8 cellular contexts compared by ENCODE assay signal in the genomic region with DNA sequence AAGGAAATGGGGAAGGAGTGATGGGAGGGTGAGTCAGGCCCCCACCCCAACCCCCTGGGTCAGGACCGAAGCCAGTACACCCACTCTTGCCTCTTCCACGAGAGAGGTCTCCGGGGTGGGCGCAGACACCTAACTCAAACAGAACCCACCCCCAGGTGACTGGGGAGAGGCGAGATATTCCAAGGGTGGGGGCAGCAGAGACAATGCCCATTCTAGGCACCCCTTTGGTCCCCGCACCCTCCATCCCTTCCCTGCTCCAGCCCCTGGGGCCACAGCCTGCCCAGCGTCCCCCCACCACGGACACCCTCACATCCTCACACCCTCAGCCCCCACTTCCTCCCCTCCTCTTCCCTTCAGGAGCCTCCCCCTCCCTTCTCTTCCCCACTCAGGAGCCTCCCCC. TPM values are rescaled to one million over a fixed set of nuclear protein-coding genes. Genes with fewer than 3 reads are reported as not detected.
DNase-seq lines count a peak whose midpoint lies in the region; ATAC-seq and TF ChIP-seq lines count a peak whose summit lies in the region.

No MANE protein-coding gene starts in this region.

- H3K4me1 Mint-ChIP-seq in CD8-positive, alpha-beta memory T cell: peaks cover 8 to 23% (median 19%) of the 10 kb centered on the region in 3 donors
- H3K4me1 Mint-ChIP-seq in T-helper 17 cell: peaks cover 5% of the 10 kb centered on the region

- TF ChIP-seq CTCF in foreskin fibroblast (IDR thresholded peaks at IDR 0.05; ENCODE audit: low read depth, low read length): no peak

- ATAC-seq in T-helper 17 cell (no peak), HG03571 (IDR thresholded peaks at IDR 0.05; ENCODE audit: unreplicated experiment) (no peak), GM18861 (IDR thresholded peaks at IDR 0.05; ENCODE audit: unreplicated experiment) (no peak), HG03280 (IDR thresholded peaks at IDR 0.05; ENCODE audit: unreplicated experiment) (no peak)

- H3K4me1 ChIP-seq in CD8-positive, alpha-beta memory T cell (ENCODE audit: insufficient read depth, low read length): peaks cover 10% of the 10 kb centered on the region
- peaks cover 7% of the 10 kb centered on the region for H3K4me1 ChIP-seq in rectal smooth muscle tissue (ENCODE audit: control insufficient read depth, insufficient read depth, low read length)

- H3K9me3 ChIP-seq in CD8-positive, alpha-beta memory T cell (ENCODE audit: low read length): peaks cover 9% of the 10 kb centered on the region
- peaks cover 15% of the 10 kb centered on the region for H3K9me3 ChIP-seq in T-helper 17 cell (ENCODE audit: control insufficient read depth, low read length, poor library complexity, severe bottlenecking)

- H3K27ac Mint-ChIP-seq in CD8-positive, alpha-beta memory T cell: peak overlapping the region in 7 of 8 donors; percentile 82 to 100 (median 90)
- H3K27ac Mint-ChIP-seq in T-helper 17 cell: peak overlapping the region; percentile 94

- H3K4me3 ChIP-seq in CD8-positive, alpha-beta memory T cell (ENCODE audit: low read length): peak overlapping the region; percentile 41
- H3K4me3 ChIP-seq in foreskin fibroblast (ENCODE audit: low read depth in 1 of 2, low read length in 2 of 2) (peak overlapping the region; percentile 87 to 91), rectal smooth muscle tissue (ENCODE audit: low read length) (peak overlapping the region; percentile 90)

- H3K36me3 Mint-ChIP-seq in CD8-positive, alpha-beta memory T cell: peaks cover 4 to 26% (median 17%) of the 10 kb centered on the region in 3 donors
- H3K36me3 Mint-ChIP-seq in T-helper 17 cell (ENCODE audit: low read depth): peaks cover 3% of the 10 kb centered on the region

- CTCF ChIA-PET in CD8-positive, alpha-beta memory T cell (lab: Charles Lee): no interaction called here

- no peak overlapping the region for H3K9ac ChIP-seq in rectal smooth muscle tissue (ENCODE audit: low read length)

- H3K27me3 Mint-ChIP-seq in CD8-positive, alpha-beta memory T cell: peaks cover 0 to 3% of the 10 kb centered on the region in 2 donors
- no peaks in the 10 kb centered on the region for H3K27me3 Mint-ChIP-seq in T-helper 17 cell

- POLR2A ChIA-PET in CD8-positive, alpha-beta memory T cell (lab: Charles Lee): no interaction called here

- peaks cover under 1 to 53% (median 43%) of the 10 kb centered on the region in 5 donors for H3K9me3 Mint-ChIP-seq in CD8-positive, alpha-beta memory T cell

- H3K4me3 Mint-ChIP-seq in CD8-positive, alpha-beta memory T cell: peak overlapping the region in 6 of 7 donors; percentile 73 to 97 (median 89)
- peak overlapping the region; percentile 82 for H3K4me3 Mint-ChIP-seq in T-helper 17 cell

- H3K27ac ChIP-seq in CD8-positive, alpha-beta memory T cell (ENCODE audit: low read depth, low read length): peak overlapping the region; percentile 98
- peak overlapping the region; percentile 40 for H3K27ac ChIP-seq in rectal smooth muscle tissue (ENCODE audit: low read depth, low read length)

- DNase-seq in CD8-positive, alpha-beta memory T cell: peak in 1 of 5 donors; percentile 15
- DNase-seq in T-helper 17 cell (no peak), foreskin fibroblast (no peak), AG08395 (ENCODE audit: low spot score) (no peak)

- no peaks in the 10 kb centered on the region for H3K27me3 ChIP-seq in CD8-positive, alpha-beta memory T cell (ENCODE audit: insufficient read depth, low read length, poor library complexity, severe bottlenecking)
- H3K27me3 ChIP-seq in rectal smooth muscle tissue (ENCODE audit: control insufficient read depth, insufficient read depth, low read length): no peaks in the 10 kb centered on the region

- no peaks in the 10 kb centered on the region for H3K36me3 ChIP-seq in CD8-positive, alpha-beta memory T cell (ENCODE audit: insufficient read depth, low read length)
- no peaks in the 10 kb centered on the region for H3K36me3 ChIP-seq in rectal smooth muscle tissue (ENCODE audit: control insufficient read depth, insufficient read depth, low read length)

RNA-seq across cellular contexts. Expression of gene ZSCAN18, which starts 0.7 kb away (rescaled TPM):
- 10 to 100 TPM; 22.4 to 24.0 TPM for total RNA-seq in CD8-positive, alpha-beta memory T cell
- polyA plus RNA-seq in CD8-positive, alpha-beta memory T cell: 21.4 TPM
- 10 to 100 TPM; 29.3 to 30.7 TPM for total RNA-seq in T-helper 17 cell

RNA-seq across cellular contexts. Expression of gene ZNF135, which starts 38.3 kb away (rescaled TPM):
- 1 to 10 TPM; 1.0 to 1.4 TPM for total RNA-seq in CD8-positive, alpha-beta memory T cell
- polyA plus RNA-seq in CD8-positive, alpha-beta memory T cell: 1.4 TPM
- under 1 TPM; 0.16 to 0.57 TPM for total RNA-seq in T-helper 17 cell

RNA-seq across cellular contexts. Expression of gene ZNF329, which starts 53.2 kb away (rescaled TPM):
- total RNA-seq in CD8-positive, alpha-beta memory T cell: 1 to 10 TPM; 8.7 to 9.1 TPM
- 10.3 TPM for polyA plus RNA-seq in CD8-positive, alpha-beta memory T cell
- total RNA-seq in T-helper 17 cell: 10 to 100 TPM; 10.8 to 12.5 TPM
